Comparison of ENCODE assay signal across 14 cellular contexts in the genomic region with DNA sequence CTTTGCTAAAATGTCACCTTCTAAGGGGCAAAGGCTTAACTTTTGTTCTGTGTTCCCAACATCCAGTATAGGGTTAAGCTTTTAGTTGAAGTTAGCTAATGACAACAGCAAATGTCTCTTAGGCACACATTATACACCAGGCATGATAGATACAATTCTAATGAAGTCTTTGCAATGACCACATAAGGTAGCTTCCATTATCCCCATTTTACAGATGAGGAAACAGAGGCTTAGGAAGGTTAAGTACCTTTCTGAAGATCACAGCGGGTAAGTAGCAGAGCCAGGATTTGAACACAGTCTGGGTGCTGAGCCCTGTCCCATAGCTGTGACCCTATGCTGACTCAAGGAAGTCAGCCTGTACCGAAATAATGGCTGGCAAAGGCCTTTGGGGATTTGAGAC. TPM values are rescaled to one million over a fixed set of nuclear protein-coding genes. Genes with fewer than 3 reads are reported as not detected.
DNase-seq lines count a peak whose midpoint lies in the region; ATAC-seq and TF ChIP-seq lines count a peak whose summit lies in the region.
"Had no signal": no experiment of that assay in that cellular context is flagged by ENCODE, and none has a peak within 500 bp of the region (broad histone marks: within the 10 kb centered on the region; RNA-seq: fewer than 3 reads in every experiment).

No MANE protein-coding gene starts in this region.

- H3K36me3 Mint-ChIP-seq in activated CD8-positive, alpha-beta memory T cell treated with anti-CD3 and anti-CD28 coated beads, Interleukin-2, amount 10 ng/mL, durations not matched to agents 7 days and 5 days = peaks cover 33% of the 10 kb centered on the region
- H3K36me3 Mint-ChIP-seq in chondrocyte (ENCODE audit: low read depth) = peaks cover 24% of the 10 kb centered on the region

- H3K4me2 ChIP-seq in PC-3 (ENCODE audit: low read length) (peak overlapping the region; percentile 91; the same call in 1 of the 2 replicates), trophoblast cell (ENCODE audit: low read length) (no peak overlapping the region)

- H3K79me2 ChIP-seq in PC-3 (ENCODE audit: low read length) = peaks cover 54% of the 10 kb centered on the region
- H3K79me2 ChIP-seq in trophoblast cell (ENCODE audit: control insufficient read depth, insufficient read depth, low read length, poor library complexity) = peaks cover 19% of the 10 kb centered on the region

- H3K9me2 ChIP-seq in PC-3 (replicated peaks; ENCODE audit: low read length) = no peaks in the 10 kb centered on the region

- H3K4me3 ChIP-seq in PC-3 (ENCODE audit: low read length) (no peak overlapping the region; the same call in 1 of the 2 replicates), trophoblast cell (ENCODE audit: low read depth, low read length) (no peak overlapping the region)
- H3K4me3 ChIP-seq: thyroid gland had no signal

- H2AFZ ChIP-seq in PC-3 (ENCODE audit: low read length) (no peak overlapping the region), trophoblast cell (ENCODE audit: insufficient read depth, low read length, poor library complexity) (no peak overlapping the region)

- H3K9ac ChIP-seq in PC-3 (ENCODE audit: low read length) (no peak overlapping the region), trophoblast cell (ENCODE audit: low read length) (no peak overlapping the region)

- H3K36me3 ChIP-seq in PC-3 (ENCODE audit: low read depth, low read length) (peaks cover 41% of the 10 kb centered on the region), trophoblast cell (ENCODE audit: control insufficient read depth in 1 of 2, insufficient read depth in 2 of 2, low read length in 2 of 2) (peaks cover 32 to 40% of the 10 kb centered on the region in 2 experiments)

- intact Hi-C loops in PC-3 (cut with micrococcal nuclease) = no loop called here

- no peaks in the 10 kb centered on the region for H3F3A ChIP-seq in PC-3 (ENCODE audit: low read length, unreplicated experiment)

- H3K27me3 Mint-ChIP-seq in activated CD8-positive, alpha-beta memory T cell treated with anti-CD3 and anti-CD28 coated beads, Interleukin-2, amount 10 ng/mL, durations not matched to agents 7 days and 5 days = no peaks in the 10 kb centered on the region
- H3K27me3 Mint-ChIP-seq in chondrocyte (ENCODE audit: low read depth) = no peaks in the 10 kb centered on the region

- H2BK5ac ChIP-seq in trophoblast cell (ENCODE audit: low read depth, low read length, poor library complexity) = no peak overlapping the region

- no peak overlapping the region for H2BK12ac ChIP-seq in trophoblast cell (ENCODE audit: low read length)

- peaks cover 14% of the 10 kb centered on the region for H3K79me1 ChIP-seq in trophoblast cell (ENCODE audit: low read length)

- no peak for ATAC-seq in activated CD8-positive, alpha-beta memory T cell treated with anti-CD3 and anti-CD28 coated beads, Interleukin-2, amount 10 ng/mL, durations not matched to agents 7 days and 5 days
- no peak for ATAC-seq in PC-3
- ATAC-seq: right cardiac atrium had no signal

- CTCF ChIA-PET in activated CD8-positive, alpha-beta memory T cell treated with anti-CD3 and anti-CD28 coated beads, Interleukin-2, amount 10 ng/mL, durations not matched to agents 7 days and 5 days (lab: Charles Lee) = no interaction called here
- CTCF ChIA-PET in PC-3 (lab: Charles Lee) = no interaction called here

- H3K4me3 Mint-ChIP-seq in activated CD8-positive, alpha-beta memory T cell treated with anti-CD3 and anti-CD28 coated beads, Interleukin-2, amount 10 ng/mL, durations not matched to agents 7 days and 5 days = peak overlapping the region; percentile 96
- peak overlapping the region; percentile 99 for H3K4me3 Mint-ChIP-seq in chondrocyte (ENCODE audit: unreplicated experiment)

- DNase-seq in activated CD8-positive, alpha-beta memory T cell treated with anti-CD3 and anti-CD28 coated beads, Interleukin-2, amount 10 ng/mL, durations not matched to agents 7 days and 5 days = no peak
- no peak for DNase-seq in activated CD8-positive, alpha-beta memory T cell treated with anti-CD3 and anti-CD28 coated beads, Interleukin-2, amount 50 U/mL, for 4 hours
- DNase-seq in PC-3 (no peak), chondrocyte (ENCODE audit: low spot score) (no peak), trophoblast cell (no peak), cerebellar cortex (ENCODE audit: low spot score) (no peak), GM10266 (ENCODE audit: extremely low spot score) (no peak), NCI-H1105 treated with DMSO at 0.1 percent for 48 hours (lab: John Stamatoyannopoulos, UW) (no peak)
- DNase-seq: aorta, NCI-H1105, NCI-H524 treated with DMSO at 0.1 percent for 48 hours, SJCRH30, thyroid gland had no signal

- H4K12ac ChIP-seq in trophoblast cell (ENCODE audit: low read depth, low read length) = no peak overlapping the region

- no peaks in the 10 kb centered on the region for H3K9me3 Mint-ChIP-seq in activated CD8-positive, alpha-beta memory T cell treated with anti-CD3 and anti-CD28 coated beads, Interleukin-2, amount 10 ng/mL, durations not matched to agents 7 days and 5 days (ENCODE audit: low read depth)
- H3K9me3 Mint-ChIP-seq in chondrocyte (ENCODE audit: low read depth) = no peaks in the 10 kb centered on the region

- H3K14ac ChIP-seq in trophoblast cell (ENCODE audit: low read length) = no peak overlapping the region

- H3K27ac ChIP-seq in PC-3 (ENCODE audit: low read length) (no peak overlapping the region), trophoblast cell (ENCODE audit: low read depth, low read length) (no peak overlapping the region)
- H3K27ac ChIP-seq: SJCRH30, thyroid gland had no signal

- H3K4me1 ChIP-seq in PC-3 (ENCODE audit: insufficient read depth, low read length) (peaks cover 22% of the 10 kb centered on the region), trophoblast cell (ENCODE audit: control insufficient read depth in 1 of 2, insufficient read depth in 2 of 2, low read length in 2 of 2) (peaks cover 2 to 7% of the 10 kb centered on the region in 2 experiments)

- H3K9me3 ChIP-seq in PC-3 (ENCODE audit: low read length) = no peaks in the 10 kb centered on the region
- H3K9me3 ChIP-seq in trophoblast cell (ENCODE audit: insufficient read depth, low read depth, low read length) = peaks cover 1% of the 10 kb centered on the region
- H3K9me3 ChIP-seq: SJCRH30, thyroid gland had no signal

- WGBS in trophoblast cell (ENCODE audit: extremely low coverage, insufficient coverage, insufficient read length) = no CpG with 5 or more reads among the region's 2 CpGs

- POLR2A ChIA-PET in PC-3 (lab: Charles Lee; ENCODE audit: unreplicated experiment) = no interaction called here

- no peak overlapping the region for H4K91ac ChIP-seq in trophoblast cell (ENCODE audit: low read depth, low read length)

- no TSS peak for BruUV-seq in PC-3 (replicated peaks; lab: Mats Ljungman, UMichigan)

- peaks cover 13% of the 10 kb centered on the region for H4K20me1 ChIP-seq in PC-3 (ENCODE audit: low read length)

- no peak overlapping the region for H3K18ac ChIP-seq in trophoblast cell (ENCODE audit: low read length)

- no peak overlapping the region for H4K8ac ChIP-seq in trophoblast cell (ENCODE audit: low read depth, low read length)

- H3K4ac ChIP-seq in trophoblast cell (ENCODE audit: low read depth, low read length) = peak overlapping the region; percentile 89

- H2BK120ac ChIP-seq in trophoblast cell (ENCODE audit: insufficient read depth, low read length, poor library complexity) = no peak overlapping the region

- no peak overlapping the region for H3K23ac ChIP-seq in trophoblast cell (ENCODE audit: low read length)

- H3K4me1 Mint-ChIP-seq in activated CD8-positive, alpha-beta memory T cell treated with anti-CD3 and anti-CD28 coated beads, Interleukin-2, amount 10 ng/mL, durations not matched to agents 7 days and 5 days = peaks cover 43% of the 10 kb centered on the region
- peaks cover 35% of the 10 kb centered on the region for H3K4me1 Mint-ChIP-seq in chondrocyte (ENCODE audit: low read depth)

- TF ChIP-seq CTCF in PC-3 (conservative IDR thresholded peaks at IDR 0.05; ENCODE audit: low read depth, low read length) (no peak), chondrocyte (IDR thresholded peaks at IDR 0.05) (no peak), GM10266 (IDR thresholded peaks at IDR 0.05; ENCODE audit: control insufficient read depth, insufficient read depth, low read depth, missing control alignments) (no peak)

- H2AK5ac ChIP-seq in trophoblast cell (ENCODE audit: low read length) = no peak overlapping the region

- H3K27me3 ChIP-seq in PC-3 (ENCODE audit: low read length) = no peaks in the 10 kb centered on the region
- H3K27me3 ChIP-seq in trophoblast cell (ENCODE audit: insufficient read depth, low read length) = peaks cover 2% of the 10 kb centered on the region
- H3K27me3 ChIP-seq: SJCRH30, thyroid gland had no signal

- H3K27ac Mint-ChIP-seq in activated CD8-positive, alpha-beta memory T cell treated with anti-CD3 and anti-CD28 coated beads, Interleukin-2, amount 10 ng/mL, durations not matched to agents 7 days and 5 days = peak overlapping the region; percentile 58
- H3K27ac Mint-ChIP-seq in chondrocyte (ENCODE audit: unreplicated experiment) = peak overlapping the region; percentile 99

RNA-seq across cellular contexts. Expression of a gene that starts 1.9 kb away (rescaled TPM):
- total RNA-seq in activated CD8-positive, alpha-beta memory T cell treated with anti-CD3 and anti-CD28 coated beads, Interleukin-2, amount 10 ng/mL, durations not matched to agents 7 days and 5 days = 100 to 1,000 TPM; 116 to 138 TPM
- 120 and 144 TPM in 2 replicates for total RNA-seq in PC-3 (2014; rRNA removed)
- total RNA-seq in chondrocyte = 88.3 to 120 TPM (median 108 TPM) in 3 replicates
- 126 and 130 TPM in 2 replicates for polyA plus RNA-seq in trophoblast cell (2013)

RNA-seq across cellular contexts. Expression of a gene that starts 2.2 kb away (rescaled TPM):
- 100 to 1,000 TPM in 1 of 2 experiments, 10 to 100 TPM in 1; 94.7 to 128 TPM for total RNA-seq in activated CD8-positive, alpha-beta memory T cell treated with anti-CD3 and anti-CD28 coated beads, Interleukin-2, amount 10 ng/mL, durations not matched to agents 7 days and 5 days
- total RNA-seq in PC-3 (2014; rRNA removed) (58.6 and 84.7 TPM in 2 replicates), chondrocyte (91.2 to 101 TPM (median 92.2 TPM) in 3 replicates)
- 102 and 109 TPM in 2 replicates for polyA plus RNA-seq in trophoblast cell (2013)

RNA-seq across cellular contexts. Expression of a gene that starts 28.0 kb away (rescaled TPM):
- 1 to 10 TPM; 5.8 to 8.9 TPM for total RNA-seq in activated CD8-positive, alpha-beta memory T cell treated with anti-CD3 and anti-CD28 coated beads, Interleukin-2, amount 10 ng/mL, durations not matched to agents 7 days and 5 days
- total RNA-seq in PC-3 (2014; rRNA removed) (10.4 and 11.5 TPM in 2 replicates), chondrocyte (4.4 to 5.8 TPM (median 5.4 TPM) in 3 replicates)
- polyA plus RNA-seq in trophoblast cell (2013) = 3.7 and 4.0 TPM in 2 replicates

RNA-seq across cellular contexts. Expression of a gene that starts 28.1 kb away (rescaled TPM):
- total RNA-seq in activated CD8-positive, alpha-beta memory T cell treated with anti-CD3 and anti-CD28 coated beads, Interleukin-2, amount 10 ng/mL, durations not matched to agents 7 days and 5 days = 10 to 100 TPM; 72.2 to 75.4 TPM
- total RNA-seq in PC-3 (2014; rRNA removed) (49.5 and 65.3 TPM in 2 replicates), chondrocyte (25.4 to 36.6 TPM (median 29.0 TPM) in 3 replicates)
- 61.2 and 66.0 TPM in 2 replicates for polyA plus RNA-seq in trophoblast cell (2013)

RNA-seq across cellular contexts. Expression of a gene that starts 36.1 kb away (rescaled TPM):
- 100 to 1,000 TPM; 388 to 398 TPM for total RNA-seq in activated CD8-positive, alpha-beta memory T cell treated with anti-CD3 and anti-CD28 coated beads, Interleukin-2, amount 10 ng/mL, durations not matched to agents 7 days and 5 days
- total RNA-seq in PC-3 (2014; rRNA removed) = 358 and 381 TPM in 2 replicates
- total RNA-seq in chondrocyte = 120 to 134 TPM (median 130 TPM) in 3 replicates
- 131 TPM in 2 replicates for polyA plus RNA-seq in trophoblast cell (2013)
